1 cellular context compared by ENCODE assay signal in the genomic region with DNA sequence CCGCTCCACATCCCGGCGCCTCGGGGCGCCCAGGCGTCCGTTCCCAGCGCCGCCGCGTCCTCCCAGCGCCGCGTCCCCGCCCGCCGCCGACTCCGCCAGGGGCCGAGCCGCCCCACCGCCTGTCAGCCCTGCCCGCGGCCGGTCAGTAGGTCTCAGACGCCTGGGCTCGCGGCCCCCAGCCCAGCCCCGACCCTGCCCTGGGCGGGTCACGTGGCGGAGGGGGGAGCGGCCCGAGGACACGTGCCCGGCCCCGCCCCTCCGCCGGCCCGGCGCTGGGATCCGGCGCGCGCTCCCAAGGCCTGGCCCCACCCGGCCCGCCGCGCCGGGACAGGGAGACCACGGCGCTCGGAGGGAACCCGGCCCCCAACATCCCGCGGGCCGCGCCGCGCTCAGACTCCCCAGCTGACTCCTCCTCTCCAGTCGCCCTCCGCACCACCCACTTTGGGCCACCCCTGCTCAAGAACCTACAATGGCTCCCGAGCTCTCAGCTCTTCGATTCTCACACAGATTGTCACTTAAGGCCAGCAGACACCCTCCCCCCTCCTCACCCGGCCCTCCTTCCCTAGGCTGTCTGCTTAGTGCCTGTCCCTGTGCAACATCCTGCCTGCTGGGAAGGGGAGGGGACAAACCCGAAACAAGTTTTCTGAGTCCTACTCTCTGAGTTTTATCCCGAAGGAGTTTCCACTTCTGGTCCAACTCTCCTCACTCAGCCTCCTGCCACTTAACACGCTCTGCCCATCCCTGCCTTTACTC.
TF ChIP-seq lines count a peak whose summit lies in the region.

Gene RAB3IL1, minus strand, starts transcription at position 210 of the 753 bp plus-strand sequence. Its CDS starts 199 bp downstream, at position 11.

TF ChIP-seq in K562, 482 proteins besides CTCF, POLR2A, EP300 and RAD21 (continued from another document):
- TF ChIP-seq ZBTB49 (CRISPR knock-in tag; IDR thresholded peaks at IDR 0.05; ENCODE audit: borderline replicate concordance) (no peak), L3MBTL2 (IDR thresholded peaks at IDR 0.05) (peak; percentile 84), ZSCAN29 (IDR thresholded peaks at IDR 0.05) (no peak), ZBTB11 (CRISPR knock-in tag; IDR thresholded peaks at IDR 0.05) (no peak), RBFOX2 (IDR thresholded peaks at IDR 0.05; ENCODE audit: low read depth, low read length) (peak; percentile 49; the same call in 1 of the 2 replicates), HDAC3 (IDR thresholded peaks at IDR 0.05; ENCODE audit: borderline replicate concordance, partially characterized antibody) (no peak), JUN (IDR thresholded peaks at IDR 0.05; ENCODE audit: borderline replicate concordance, low read depth, low read length) (peak; percentile 33; the same call in 1 of the 2 replicates), JUN (CRISPR knock-in tag; IDR thresholded peaks at IDR 0.05; ENCODE audit: borderline replicate concordance) (no peak), ZNF551 (CRISPR knock-in tag; IDR thresholded peaks at IDR 0.05) (no peak), ZBTB33 (CRISPR knock-in tag; IDR thresholded peaks at IDR 0.05) (no peak), ZNF253 (CRISPR knock-in tag; conservative IDR thresholded peaks at IDR 0.05) (no peak), PURB (CRISPR knock-in tag; IDR thresholded peaks at IDR 0.05; ENCODE audit: low read depth) (no peak), TAF9B (IDR thresholded peaks at IDR 0.05; ENCODE audit: partially characterized antibody) (no peak), KDM4B (IDR thresholded peaks at IDR 0.05; ENCODE audit: borderline replicate concordance in 2 of 2, low read depth in 1 of 2) (no peak), FIP1L1 (IDR thresholded peaks at IDR 0.05; ENCODE audit: low read depth, low read length, poor library complexity, severe bottlenecking) (no peak), KLF13 (tag; IDR thresholded peaks at IDR 0.05; ENCODE audit: borderline replicate concordance, low read depth) (peak; percentile 64), ASH1L (IDR thresholded peaks at IDR 0.05; ENCODE audit: borderline replicate concordance, low read depth, partially characterized antibody) (no peak), PML (IDR thresholded peaks at IDR 0.05; ENCODE audit: low read length) (no peak), PHF21A (IDR thresholded peaks at IDR 0.05; ENCODE audit: borderline replicate concordance, low read depth) (no peak), HES1 (IDR thresholded peaks at IDR 0.05; ENCODE audit: low read depth) (no peak), BACH1 (tag; IDR thresholded peaks at IDR 0.05) (no peak), HMG20B (CRISPR knock-in tag; IDR thresholded peaks at IDR 0.05) (no peak), ATF6 (CRISPR knock-in tag; IDR thresholded peaks at IDR 0.05) (no peak), RUNX1 (IDR thresholded peaks at IDR 0.05; ENCODE audit: low read depth) (no peak), KHSRP (IDR thresholded peaks at IDR 0.05) (no peak)
- TF ChIP-seq, protein P1, sequence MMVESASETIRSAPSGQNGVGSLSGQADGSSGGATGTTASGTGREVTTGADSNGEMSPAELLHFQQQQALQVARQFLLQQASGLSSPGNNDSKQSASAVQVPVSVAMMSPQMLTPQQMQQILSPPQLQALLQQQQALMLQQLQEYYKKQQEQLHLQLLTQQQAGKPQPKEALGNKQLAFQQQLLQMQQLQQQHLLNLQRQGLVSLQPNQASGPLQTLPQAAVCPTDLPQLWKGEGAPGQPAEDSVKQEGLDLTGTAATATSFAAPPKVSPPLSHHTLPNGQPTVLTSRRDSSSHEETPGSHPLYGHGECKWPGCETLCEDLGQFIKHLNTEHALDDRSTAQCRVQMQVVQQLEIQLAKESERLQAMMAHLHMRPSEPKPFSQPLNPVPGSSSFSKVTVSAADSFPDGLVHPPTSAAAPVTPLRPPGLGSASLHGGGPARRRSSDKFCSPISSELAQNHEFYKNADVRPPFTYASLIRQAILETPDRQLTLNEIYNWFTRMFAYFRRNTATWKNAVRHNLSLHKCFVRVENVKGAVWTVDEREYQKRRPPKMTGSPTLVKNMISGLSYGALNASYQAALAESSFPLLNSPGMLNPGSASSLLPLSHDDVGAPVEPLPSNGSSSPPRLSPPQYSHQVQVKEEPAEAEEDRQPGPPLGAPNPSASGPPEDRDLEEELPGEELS (CRISPR knock-in tag; IDR thresholded peaks at IDR 0.05; ENCODE audit: borderline replicate concordance): no peak
TF ChIP-seq in K562: peak in this region for 86.
